Comparison of ENCODE assay signal across 11 cellular contexts in genomic region chr12:6279631-6280030, GRCh38. TPM values are rescaled to one million over a fixed set of nuclear protein-coding genes. Genes with fewer than 3 reads are reported as not detected.
DNase-seq lines count a peak whose midpoint lies in the region; ATAC-seq and TF ChIP-seq lines count a peak whose summit lies in the region.
"Had no signal": no experiment of that assay in that cellular context is flagged by ENCODE, and none has a peak within 500 bp of the region (broad histone marks: within the 10 kb centered on the region; RNA-seq: fewer than 3 reads in every experiment).

No MANE protein-coding gene starts in this region.

- no peaks in the 10 kb centered on the region for H3K79me2 ChIP-seq in hepatocyte

- H3K9me2 ChIP-seq in hepatocyte (replicated peaks; ENCODE audit: insufficient read depth): no peaks in the 10 kb centered on the region

- H3K4me1 ChIP-seq in SJSA1 (replicated peaks) (peaks cover 38% of the 10 kb centered on the region), hepatocyte (ENCODE audit: insufficient read depth) (peaks cover 20% of the 10 kb centered on the region), sigmoid colon (peaks cover 0 to 31% (median 27%) of the 10 kb centered on the region in 4 donors)

- peak overlapping the region; percentile 49 for H3K4me3 Mint-ChIP-seq in Calu3 (ENCODE audit: low read depth, unreplicated experiment)

- no peak overlapping the region for H3K4me2 ChIP-seq in hepatocyte

- H3K27me3 ChIP-seq in SJSA1 (replicated peaks): no peaks in the 10 kb centered on the region
- H3K27me3 ChIP-seq in hepatocyte: no peaks in the 10 kb centered on the region
- H3K27me3 ChIP-seq in sigmoid colon: no peaks in the 10 kb centered on the region

- H4K20me1 ChIP-seq in hepatocyte (ENCODE audit: insufficient read depth, poor library complexity, severe bottlenecking): no peaks in the 10 kb centered on the region

- BruUV-seq in Calu3 (replicated peaks; lab: Mats Ljungman, UMichigan): no TSS peak

- no peak for TF ChIP-seq EP300 in sigmoid colon (IDR thresholded peaks at IDR 0.05)

- no peak overlapping the region for H2AFZ ChIP-seq in hepatocyte

- H3K36me3 ChIP-seq in SJSA1: no peaks in the 10 kb centered on the region
- H3K36me3 ChIP-seq in hepatocyte (replicated peaks; ENCODE audit: insufficient read depth, low read depth): no peaks in the 10 kb centered on the region
- no peaks in the 10 kb centered on the region for H3K36me3 ChIP-seq in sigmoid colon

- no peaks in the 10 kb centered on the region for H3K9me3 Mint-ChIP-seq in Calu3 (ENCODE audit: low read depth, unreplicated experiment)

- no peak for TF ChIP-seq POLR2A in sigmoid colon (IDR thresholded peaks at IDR 0.05)

- H3K9me3 ChIP-seq in SJSA1 (replicated peaks) (no peaks in the 10 kb centered on the region), hepatocyte (ENCODE audit: low read depth) (no peaks in the 10 kb centered on the region), sigmoid colon (no peaks in the 10 kb centered on the region)

- ATAC-seq in GM18870 (IDR thresholded peaks at IDR 0.05; ENCODE audit: unreplicated experiment): no peak

- H3K27ac ChIP-seq in SJSA1: peak overlapping the region; percentile 98
- peak overlapping the region; percentile 50 for H3K27ac ChIP-seq in hepatocyte
- peak overlapping the region; percentile 84 to 93 (median 91) for H3K27ac ChIP-seq in sigmoid colon

- H3K27me3 Mint-ChIP-seq in Calu3 (ENCODE audit: unreplicated experiment): no peaks in the 10 kb centered on the region

- H3K27ac Mint-ChIP-seq in Calu3 (ENCODE audit: unreplicated experiment): peak overlapping the region; percentile 64

- 93% methylated on average over 8 of the region's 8 CpGs for WGBS in hepatocyte (ENCODE audit: low lambda C conversion rate, missing lambda C conversion rate)
- 68 to 82% methylated on average over 8 of the region's 8 CpGs for WGBS in sigmoid colon, 2 donors

- H3K4me1 Mint-ChIP-seq in Calu3 (ENCODE audit: low read depth, unreplicated experiment): peaks cover 52% of the 10 kb centered on the region

- CTCF ChIA-PET in Calu3 (lab: Charles Lee): interaction anchor here (0.6 to 4.0 kb wide), 9 partner anchors 16 to 291 kb away, joined by 3 to 48 read pairs (median 5); no protein-coding TSS in a partner anchor

- H3K4me3 ChIP-seq in SJSA1 (no peak overlapping the region), hepatocyte (no peak overlapping the region), sigmoid colon (no peak overlapping the region)

- intact Hi-C loops in Calu3 (cut with micrococcal nuclease; ENCODE audit: unreplicated experiment): loop anchor here (1.0 to 10.0 kb wide), 3 partner anchors 62 to 295 kb away; no protein-coding TSS in a partner anchor
- intact Hi-C loops in sigmoid colon (cut with DNase I): loop anchor here (2.0 kb wide), 1 partner anchor 49 kb away; no protein-coding TSS in a partner anchor

- DNase-seq in Calu3: peak; percentile 15
- DNase-seq in SJSA1 (ENCODE audit: low read depth in 1 of 2, low spot score in 2 of 2): no peak
- no peak for DNase-seq in hepatocyte (ENCODE audit: low spot score)
- peak; percentile 63 for DNase-seq in sigmoid colon
- DNase-seq in NCI-H2196 treated with DMSO at 0.1 percent for 48 hours (lab: John Stamatoyannopoulos, UW; ENCODE audit: unreplicated experiment): no peak
- DNase-seq in dedifferentiated amniotic fluid mesenchymal stem cell (ENCODE audit: extremely low spot score): no peak
- DNase-seq in DMS79 (lab: John Stamatoyannopoulos, UW): no peak
- DNase-seq: DND-41 had no signal

- TF ChIP-seq CTCF in Calu3 (IDR thresholded peaks at IDR 0.05; ENCODE audit: unreplicated experiment) (no peak), hepatocyte (IDR thresholded peaks at IDR 0.05; ENCODE audit: poor library complexity) (no peak), sigmoid colon (IDR thresholded peaks at IDR 0.05) (no peak)

- H3K36me3 Mint-ChIP-seq in Calu3 (ENCODE audit: insufficient read depth, unreplicated experiment): peaks cover 14% of the 10 kb centered on the region

RNA-seq across cellular contexts. Expression of gene PLEKHG6, which starts 30.9 kb away (rescaled TPM):
- 25.1 and 32.3 TPM in 2 replicates for total RNA-seq in Calu3 (2022)
- 0.08 TPM in 1 of 2 replicates, not detected in the other for total RNA-seq in SJSA1 (2014; rRNA removed; shearing (Covaris generic))
- 36.3 and 85.7 TPM in 2 replicates for total RNA-seq in hepatocyte
- 43.6 and 52.2 TPM in 2 replicates for polyA plus RNA-seq in hepatocyte
- total RNA-seq in sigmoid colon: 1 to 10 TPM in 1 of 4 donors, under 1 TPM in 1, not detected in 2; 0.99 to 2.5 TPM
- 100 to 1,000 TPM in 1 of 3 donors, 10 to 100 TPM in 2; 61.3 to 146 (median 93.6) TPM for polyA plus RNA-seq in sigmoid colon
- total RNA-seq: activated CD8-positive, alpha-beta memory T cell treated with anti-CD3 and anti-CD28 coated beads for 36 hours; lung microvascular endothelial cell had no signal

Comparison
In these comparisons a context has a peak if more than half of its experiments do, and no peak if none do; other contexts are left out.
1. DNase-seq: peak in Calu3 (single experiment) and sigmoid colon (single experiment); none in SJSA1 (0 of 2), hepatocyte (single experiment), NCI-H2196 treated with DMSO at 0.1 percent for 48 hours (single experiment), dedifferentiated amniotic fluid mesenchymal stem cell (single experiment) and DMS79 (single experiment).
2. Peak in every context shown above with its lines, with median percentiles within 50 percentile points of each other: H3K27ac ChIP-seq.